11 cellular contexts compared by ENCODE assay signal in genomic region chr3:114498779-114499370, GRCh38.
DNase-seq lines count a peak whose midpoint lies in the region; ATAC-seq and TF ChIP-seq lines count a peak whose summit lies in the region.
"Had no signal": no experiment of that assay in that cellular context is flagged by ENCODE, and none has a peak within 500 bp of the region (broad histone marks: within the 10 kb centered on the region; RNA-seq: fewer than 3 reads in every experiment).

No MANE protein-coding gene starts in this region.

- CTCF ChIA-PET in activated CD4-positive, alpha-beta memory T cell treated with anti-CD3 and anti-CD28 coated beads for 36 hours (lab: Charles Lee) = no interaction called here
- CTCF ChIA-PET in CD8-positive, alpha-beta T cell (lab: Charles Lee) = interaction anchor here (0.8 kb wide), 1 partner anchor 12 kb away, joined by 3 read pairs; no protein-coding TSS in a partner anchor

- intact Hi-C loops in activated CD4-positive, alpha-beta memory T cell treated with anti-CD3 and anti-CD28 coated beads for 36 hours (cut with micrococcal nuclease) = no loop called here
- intact Hi-C loops in CD8-positive, alpha-beta T cell (cut with DNase I, micrococcal nuclease) = no loop called here

- no peak for ATAC-seq in CD8-positive, alpha-beta T cell

- no peak overlapping the region for H3K27ac Mint-ChIP-seq in activated CD4-positive, alpha-beta memory T cell treated with anti-CD3 and anti-CD28 coated beads for 36 hours
- H3K27ac Mint-ChIP-seq in CD8-positive, alpha-beta T cell = no peak overlapping the region

- peaks cover 10% of the 10 kb centered on the region for H3K27me3 Mint-ChIP-seq in activated CD4-positive, alpha-beta memory T cell treated with anti-CD3 and anti-CD28 coated beads for 36 hours
- H3K27me3 Mint-ChIP-seq in CD8-positive, alpha-beta T cell (ENCODE audit: low read depth) = no peaks in the 10 kb centered on the region

- no peaks in the 10 kb centered on the region for H3K36me3 Mint-ChIP-seq in activated CD4-positive, alpha-beta memory T cell treated with anti-CD3 and anti-CD28 coated beads for 36 hours
- H3K36me3 Mint-ChIP-seq in CD8-positive, alpha-beta T cell = peaks cover 12% of the 10 kb centered on the region

- no peak for TF ChIP-seq CTCF in CD8-positive, alpha-beta T cell (IDR thresholded peaks at IDR 0.05)

- no peak overlapping the region for H3K4me3 ChIP-seq in CD8-positive, alpha-beta T cell (ENCODE audit: low read depth, low read length)

- POLR2A ChIA-PET in activated CD4-positive, alpha-beta memory T cell treated with anti-CD3 and anti-CD28 coated beads for 36 hours (lab: Charles Lee) = no interaction called here
- POLR2A ChIA-PET in CD8-positive, alpha-beta T cell (lab: Charles Lee) = no interaction called here

- peaks cover 25% of the 10 kb centered on the region for H3K4me1 Mint-ChIP-seq in activated CD4-positive, alpha-beta memory T cell treated with anti-CD3 and anti-CD28 coated beads for 36 hours (ENCODE audit: low read depth)
- H3K4me1 Mint-ChIP-seq in CD8-positive, alpha-beta T cell (ENCODE audit: low read depth) = peaks cover 32% of the 10 kb centered on the region

- H3K4me3 Mint-ChIP-seq in activated CD4-positive, alpha-beta memory T cell treated with anti-CD3 and anti-CD28 coated beads for 36 hours = no peak overlapping the region
- H3K4me3 Mint-ChIP-seq in CD8-positive, alpha-beta T cell = no peak overlapping the region

- no peaks in the 10 kb centered on the region for H3K36me3 ChIP-seq in CD8-positive, alpha-beta T cell (ENCODE audit: insufficient read depth, low read length)

- H3K27me3 ChIP-seq in CD8-positive, alpha-beta T cell (ENCODE audit: insufficient read depth, low read length) = no peaks in the 10 kb centered on the region

- no peaks in the 10 kb centered on the region for H3K9me3 Mint-ChIP-seq in activated CD4-positive, alpha-beta memory T cell treated with anti-CD3 and anti-CD28 coated beads for 36 hours
- no peaks in the 10 kb centered on the region for H3K9me3 Mint-ChIP-seq in CD8-positive, alpha-beta T cell

- H3K9me3 ChIP-seq in CD8-positive, alpha-beta T cell (ENCODE audit: low read length) = no peaks in the 10 kb centered on the region

- no peak overlapping the region for H3K27ac ChIP-seq in CD8-positive, alpha-beta T cell (ENCODE audit: low read depth, low read length)
- H3K27ac ChIP-seq: parathyroid adenoma had no signal

- H3K4me1 ChIP-seq in CD8-positive, alpha-beta T cell (ENCODE audit: insufficient read depth, low read length) = peaks cover 15% of the 10 kb centered on the region

- DNase-seq in H4 (ENCODE audit: low spot score) (peak; percentile 85), NCI-H69 (lab: John Stamatoyannopoulos, UW) (peak; percentile 78), dermis blood vessel endothelial cell (peak; percentile 92), pons (ENCODE audit: low spot score) (peak; percentile 65), SKM-1 treated with dmso at 0.1 percent for 144 hours (lab: John Stamatoyannopoulos, UW; ENCODE audit: unreplicated experiment) (no peak), NCI-H2171 treated with DMSO at 0.1 percent for 48 hours (lab: John Stamatoyannopoulos, UW) (no peak)
- DNase-seq in activated CD4-positive, alpha-beta memory T cell treated with anti-CD3 and anti-CD28 coated beads for 36 hours = no peak
- DNase-seq in CD8-positive, alpha-beta T cell = no peak
- DNase-seq: activated CD8-positive, alpha-beta memory T cell treated with anti-CD3 and anti-CD28 coated beads, Interleukin-2, amount 50 U/mL, for 4 hours; NCI-H524 treated with DMSO at 0.1 percent for 48 hours had no signal

Comparison
In these comparisons a context has a peak if more than half of its experiments do, and no peak if none do; other contexts are left out.
1. DNase-seq: peak in H4 (single experiment), NCI-H69 (single experiment), dermis blood vessel endothelial cell (single experiment) and pons (single experiment); none in activated CD4-positive, alpha-beta memory T cell treated with anti-CD3 and anti-CD28 coated beads for 36 hours (single experiment), SKM-1 treated with dmso at 0.1 percent for 144 hours (single experiment), CD8-positive, alpha-beta T cell (0 of 7) and NCI-H2171 treated with DMSO at 0.1 percent for 48 hours (single experiment).